In genomic region chr1:197841828-197842573, GRCh38 we compare ENCODE assay signal across 15 cellular contexts.
DNase-seq lines count a peak whose midpoint lies in the region; ATAC-seq and TF ChIP-seq lines count a peak whose summit lies in the region.
"Had no signal": no experiment of that assay in that cellular context is flagged by ENCODE, and none has a peak within 500 bp of the region (broad histone marks: within the 10 kb centered on the region; RNA-seq: fewer than 3 reads in every experiment).

No MANE protein-coding gene starts in this region.

- POLR2A ChIA-PET in SK-N-SH (lab: Yijun Ruan, JAX): no interaction called here

- 0 out of 4 replicates have a peak, but pooled peaks cover 0 to 4% of the 10 kb centered on the region in 2 experiments for H3K4me1 ChIP-seq in SK-N-SH (ENCODE audit: control insufficient read depth in 1 of 2, insufficient read depth in 2 of 2, low read depth in 1 of 2, low read length in 1 of 2)

- H3K9me2 ChIP-seq in SK-N-SH: no peaks in the 10 kb centered on the region

- H3K36me3 Mint-ChIP-seq in activated naive CD4-positive, alpha-beta T cell treated with anti-CD3 and anti-CD28 coated beads, Interleukin-2, amount 50 U/mL, for 72 hours: no peaks in the 10 kb centered on the region
- H3K36me3 Mint-ChIP-seq in chondrocyte (ENCODE audit: low read depth): no peaks in the 10 kb centered on the region
- H3K36me3 Mint-ChIP-seq: natural killer cell treated with Interleukin-12 subunit alpha and Interleukin-12 subunit beta and Interleukin-15 and Interleukin-18, amount 100 ng/mL, for 72 hours had no signal

- H3K27me3 ChIP-seq in SK-N-SH (ENCODE audit: insufficient read depth): no peaks in the 10 kb centered on the region
- H3K27me3 ChIP-seq: foreskin keratinocyte had no signal

- no peaks in the 10 kb centered on the region for H3K79me2 ChIP-seq in SK-N-SH (ENCODE audit: insufficient read depth)

- TF ChIP-seq CTCF in SK-N-SH (IDR thresholded peaks at IDR 0.05): no peak
- TF ChIP-seq CTCF in foreskin fibroblast (IDR thresholded peaks at IDR 0.05; ENCODE audit: low read depth, low read length): no peak
- no peak for TF ChIP-seq CTCF in chondrocyte (IDR thresholded peaks at IDR 0.05)

- H3K4me1 Mint-ChIP-seq in chondrocyte (ENCODE audit: low read depth): peaks cover 19% of the 10 kb centered on the region

- H3K4me2 ChIP-seq in SK-N-SH: no peak overlapping the region

- H3K9me3 Mint-ChIP-seq in activated naive CD4-positive, alpha-beta T cell treated with anti-CD3 and anti-CD28 coated beads, Interleukin-2, amount 50 U/mL, for 72 hours: no peaks in the 10 kb centered on the region
- H3K9me3 Mint-ChIP-seq in chondrocyte (ENCODE audit: low read depth): no peaks in the 10 kb centered on the region
- H3K9me3 Mint-ChIP-seq: natural killer cell treated with Interleukin-12 subunit alpha and Interleukin-12 subunit beta and Interleukin-15 and Interleukin-18, amount 100 ng/mL, for 72 hours had no signal

- no peak overlapping the region for H3K4me3 Mint-ChIP-seq in chondrocyte (ENCODE audit: unreplicated experiment)
- H3K4me3 Mint-ChIP-seq: natural killer cell treated with Interleukin-12 subunit alpha and Interleukin-12 subunit beta and Interleukin-15 and Interleukin-18, amount 100 ng/mL, for 72 hours had no signal

- CTCF ChIA-PET in SK-N-SH (lab: Yijun Ruan, JAX): no interaction called here

- TF ChIP-seq RAD21 in SK-N-SH (IDR thresholded peaks at IDR 0.05; ENCODE audit: low read length): no peak

- no peak for TF ChIP-seq EP300 in SK-N-SH (IDR thresholded peaks at IDR 0.05; ENCODE audit: borderline replicate concordance in 1 of 2, low read depth in 1 of 2, low read length in 1 of 2)

- H3K9ac ChIP-seq in SK-N-SH: no peak overlapping the region

- ATAC-seq in SK-N-SH treated with all-trans-retinoic acid at 6 μM for 48 hours (no peak), GM18873 (IDR thresholded peaks at IDR 0.05; ENCODE audit: low FRiP score, unreplicated experiment) (no peak)
- ATAC-seq in activated naive CD4-positive, alpha-beta T cell treated with anti-CD3 and anti-CD28 coated beads, Interleukin-2, amount 50 U/mL, for 72 hours: no peak
- ATAC-seq: foreskin keratinocyte had no signal

- DNase-seq in SK-N-SH (no peak), SKM-1 treated with dmso at 0.1 percent for 144 hours (lab: John Stamatoyannopoulos, UW; ENCODE audit: unreplicated experiment) (peak; percentile 71), foreskin fibroblast (peak; percentile 58 to 75), chondrocyte (ENCODE audit: low spot score) (no peak)
- no peak for DNase-seq in activated naive CD4-positive, alpha-beta T cell treated with anti-CD3 and anti-CD28 coated beads, Interleukin-2, amount 50 U/mL, for 72 hours (ENCODE audit: low spot score in 2 of 2)
- DNase-seq in activated effector memory CD4-positive, alpha-beta T cell treated with anti-CD3 and anti-CD28 coated beads, Interleukin-2, amount 50 U/mL, for 16 hours: no peak
- DNase-seq: 8988T; activated effector memory CD4-positive, alpha-beta T cell treated with Interleukin-2 at 50 U/mL for 16 hours; foreskin keratinocyte; GOT3; NCI-H146; T-helper 1 cell had no signal

- no peaks in the 10 kb centered on the region for H3K9me3 ChIP-seq in SK-N-SH

- H3K4me3 ChIP-seq in SK-N-SH (ENCODE audit: low read depth in 2 of 2, low read length in 1 of 2) (no peak overlapping the region), foreskin fibroblast (ENCODE audit: low read depth in 1 of 2, low read length in 2 of 2) (no peak overlapping the region)

- H3K27ac Mint-ChIP-seq in activated naive CD4-positive, alpha-beta T cell treated with anti-CD3 and anti-CD28 coated beads, Interleukin-2, amount 50 U/mL, for 72 hours: no peak overlapping the region
- no peak overlapping the region for H3K27ac Mint-ChIP-seq in chondrocyte (ENCODE audit: unreplicated experiment)
- H3K27ac Mint-ChIP-seq: natural killer cell treated with Interleukin-12 subunit alpha and Interleukin-12 subunit beta and Interleukin-15 and Interleukin-18, amount 100 ng/mL, for 72 hours had no signal

- WGBS in SK-N-SH (ENCODE audit: low lambda C conversion rate): 98% methylated on average over 2 of the region's 2 CpGs

- H3K27me3 Mint-ChIP-seq in chondrocyte (ENCODE audit: low read depth): no peaks in the 10 kb centered on the region

- H3F3A ChIP-seq in SK-N-SH (replicated peaks; ENCODE audit: insufficient read depth): no peaks in the 10 kb centered on the region

- H3K27ac ChIP-seq in SK-N-SH (ENCODE audit: low read depth in 2 of 2, low read length in 1 of 2): no peak overlapping the region
- H3K27ac ChIP-seq: foreskin keratinocyte had no signal

- peak overlapping the region; percentile 44; the same call in 1 of the 2 replicates for H2AFZ ChIP-seq in SK-N-SH (ENCODE audit: low read depth)

- H4K20me1 ChIP-seq in SK-N-SH (ENCODE audit: insufficient read depth): no peaks in the 10 kb centered on the region

- H3K36me3 ChIP-seq in SK-N-SH (replicated peaks in 1 of 2; ENCODE audit: control insufficient read depth in 1 of 2, insufficient read depth in 2 of 2, low read length in 1 of 2): no peaks in the 10 kb centered on the region

TF ChIP-seq in SK-N-SH, 30 proteins besides CTCF, POLR2A, EP300 and RAD21:
- TF ChIP-seq JUND (IDR thresholded peaks at IDR 0.05) (no peak), SIN3A (IDR thresholded peaks at IDR 0.05; ENCODE audit: borderline replicate concordance, low read depth, low read length) (no peak), CHD2 (IDR thresholded peaks at IDR 0.05; ENCODE audit: low read length, partially characterized antibody) (no peak), RCOR1 (IDR thresholded peaks at IDR 0.05; ENCODE audit: low read length) (no peak), RXRA (IDR thresholded peaks at IDR 0.05; ENCODE audit: borderline replicate concordance, low read depth) (no peak), NFIC (IDR thresholded peaks at IDR 0.05; ENCODE audit: borderline replicate concordance) (no peak), MAX (IDR thresholded peaks at IDR 0.05; ENCODE audit: low read depth) (no peak)

TF ChIP-seq in SK-N-SH treated with all-trans-retinoic acid at 6 μM for 48 hours, 23 proteins besides CTCF, POLR2A, EP300 and RAD21:
- TF ChIP-seq CREB5 (CRISPR knock-in tag; IDR thresholded peaks at IDR 0.05; ENCODE audit: low read depth) (no peak), ARNTL (CRISPR knock-in tag; IDR thresholded peaks at IDR 0.05; ENCODE audit: borderline replicate concordance, low read depth) (no peak), ZNF8 (CRISPR knock-in tag; IDR thresholded peaks at IDR 0.05) (no peak)

Comparison
In these comparisons a context has a peak if more than half of its experiments do, and no peak if none do; other contexts are left out.
1. DNase-seq: peak in SKM-1 treated with dmso at 0.1 percent for 144 hours (single experiment) and foreskin fibroblast (2 of 2); none in SK-N-SH (single experiment), activated naive CD4-positive, alpha-beta T cell treated with anti-CD3 and anti-CD28 coated beads, Interleukin-2, amount 50 U/mL, for 72 hours (0 of 2), chondrocyte (single experiment) and activated effector memory CD4-positive, alpha-beta T cell treated with anti-CD3 and anti-CD28 coated beads, Interleukin-2, amount 50 U/mL, for 16 hours (single experiment).